Comparison of ENCODE assay signal across 8 cellular contexts in the genomic region with DNA sequence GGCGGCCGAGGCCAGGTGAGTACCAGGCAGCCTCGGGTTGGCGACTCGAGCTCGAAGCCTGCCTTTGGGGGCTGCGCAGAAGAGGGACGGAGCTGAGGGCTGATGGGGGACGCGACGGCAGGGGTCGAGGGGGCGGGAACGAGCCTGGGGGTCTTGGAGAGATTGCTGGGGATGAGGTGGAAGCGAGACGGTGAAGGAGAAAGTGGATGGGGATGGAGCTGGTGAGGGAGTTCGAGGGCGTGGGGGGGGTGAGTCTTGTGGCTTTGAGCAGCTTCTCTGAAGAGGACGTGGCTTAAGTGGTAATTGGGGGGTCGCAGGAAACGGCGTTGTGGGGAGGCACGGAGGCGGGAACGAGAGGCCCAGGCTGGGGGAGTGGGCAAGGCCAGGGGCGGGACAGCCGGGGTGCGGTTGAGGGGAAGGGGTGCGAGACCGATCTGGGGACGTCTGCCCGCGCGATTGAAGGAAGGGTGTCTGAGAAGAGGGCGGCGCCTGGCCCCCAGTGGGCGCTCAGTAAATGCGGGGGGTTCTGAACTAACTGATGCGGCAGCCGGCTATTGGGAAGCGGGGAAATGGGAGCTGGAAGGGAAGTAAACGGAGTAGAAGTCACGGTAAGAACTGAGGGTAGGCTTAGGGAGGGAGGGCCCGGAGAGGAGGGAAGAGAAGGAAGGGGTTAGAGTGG. TPM values are rescaled to one million over a fixed set of nuclear protein-coding genes. Genes with fewer than 3 reads are reported as not detected.
DNase-seq lines count a peak whose midpoint lies in the region; ATAC-seq and TF ChIP-seq lines count a peak whose summit lies in the region.

No MANE protein-coding gene starts in this region.

- no peaks in the 10 kb centered on the region for H3K27me3 Mint-ChIP-seq in activated naive CD8-positive, alpha-beta T cell treated with anti-CD3 and anti-CD28 coated beads, Interleukin-2, amount 10 ng/mL, durations not matched to agents 7 days and 5 days

- H3K9me2 ChIP-seq in hepatocyte (replicated peaks; ENCODE audit: insufficient read depth) = no peaks in the 10 kb centered on the region

- peak overlapping the region; percentile 97 for H3K4me2 ChIP-seq in hepatocyte

- H3K4me3 Mint-ChIP-seq in activated naive CD8-positive, alpha-beta T cell treated with anti-CD3 and anti-CD28 coated beads, Interleukin-2, amount 10 ng/mL, durations not matched to agents 7 days and 5 days = peak overlapping the region; percentile 99

- H3K4me1 Mint-ChIP-seq in activated naive CD8-positive, alpha-beta T cell treated with anti-CD3 and anti-CD28 coated beads, Interleukin-2, amount 10 ng/mL, durations not matched to agents 7 days and 5 days = peaks cover 44% of the 10 kb centered on the region

- TF ChIP-seq CTCF in hepatocyte (IDR thresholded peaks at IDR 0.05; ENCODE audit: poor library complexity) = no peak

- no peaks in the 10 kb centered on the region for H3K27me3 ChIP-seq in hepatocyte

- peaks cover 66% of the 10 kb centered on the region for H3K79me2 ChIP-seq in hepatocyte

- peaks cover 17% of the 10 kb centered on the region for H3K4me1 ChIP-seq in hepatocyte (ENCODE audit: insufficient read depth)

- H3K4me3 ChIP-seq in hepatocyte (peak overlapping the region; percentile 98), skin epidermis (peak overlapping the region; percentile 52 to 92 (median 75))

- no peaks in the 10 kb centered on the region for H3K9me3 ChIP-seq in hepatocyte (ENCODE audit: low read depth)

- H4K20me1 ChIP-seq in hepatocyte (ENCODE audit: insufficient read depth, poor library complexity, severe bottlenecking) = peaks cover 4% of the 10 kb centered on the region

- DNase-seq in SIG-M5 treated with dmso at 0.1 percent for 504 hours (lab: John Stamatoyannopoulos, UW; ENCODE audit: unreplicated experiment) (peak; percentile 64), SIG-M5 (lab: John Stamatoyannopoulos, UW) (no peak), RPMI7951 (ENCODE audit: low read depth) (peak; percentile 27), hepatocyte (ENCODE audit: low spot score) (peak; percentile 50)
- DNase-seq in activated naive CD8-positive, alpha-beta T cell treated with anti-CD3 and anti-CD28 coated beads, Interleukin-2, amount 10 ng/mL, durations not matched to agents 7 days and 5 days = peak; percentile 75

- ATAC-seq in activated naive CD8-positive, alpha-beta T cell treated with anti-CD3 and anti-CD28 coated beads, Interleukin-2, amount 10 ng/mL, durations not matched to agents 7 days and 5 days (ENCODE audit: low read depth) = peak; percentile 10
- ATAC-seq in GM18870 (IDR thresholded peaks at IDR 0.05; ENCODE audit: unreplicated experiment) (no peak), HG03457 (IDR thresholded peaks at IDR 0.05; ENCODE audit: unreplicated experiment) (no peak)

- peak overlapping the region; percentile 83 for H2AFZ ChIP-seq in hepatocyte

- no peaks in the 10 kb centered on the region for H3K9me3 Mint-ChIP-seq in activated naive CD8-positive, alpha-beta T cell treated with anti-CD3 and anti-CD28 coated beads, Interleukin-2, amount 10 ng/mL, durations not matched to agents 7 days and 5 days

- H3K36me3 Mint-ChIP-seq in activated naive CD8-positive, alpha-beta T cell treated with anti-CD3 and anti-CD28 coated beads, Interleukin-2, amount 10 ng/mL, durations not matched to agents 7 days and 5 days = peaks cover 24% of the 10 kb centered on the region

- POLR2A ChIA-PET in activated naive CD8-positive, alpha-beta T cell treated with anti-CD3 and anti-CD28 coated beads, Interleukin-2, amount 10 ng/mL, durations not matched to agents 7 days and 5 days (lab: Charles Lee) = interaction anchor here (0.6 to 4.3 kb wide), 15 partner anchors 9 to 207 kb away, joined by 3 to 64 read pairs (median 4); a partner anchor contains a TSS

- under 1% methylated on average over 34 of the region's 44 CpGs for WGBS in hepatocyte (ENCODE audit: low lambda C conversion rate, missing lambda C conversion rate)

- H3K27ac ChIP-seq in hepatocyte = peak overlapping the region; percentile 91
- peak overlapping the region; percentile 77 to 95 (median 90) for H3K27ac ChIP-seq in skin epidermis

- peak overlapping the region; percentile 98 for H3K27ac Mint-ChIP-seq in activated naive CD8-positive, alpha-beta T cell treated with anti-CD3 and anti-CD28 coated beads, Interleukin-2, amount 10 ng/mL, durations not matched to agents 7 days and 5 days

- H3K36me3 ChIP-seq in hepatocyte (replicated peaks; ENCODE audit: insufficient read depth, low read depth) = no peaks in the 10 kb centered on the region

RNA-seq across cellular contexts. Expression of a gene that starts 0.4 kb away (rescaled TPM):
- total RNA-seq in RPMI7951 (2014; rRNA removed; shearing (Covaris generic)) = 31.6 and 36.9 TPM in 2 replicates
- total RNA-seq in activated naive CD8-positive, alpha-beta T cell treated with anti-CD3 and anti-CD28 coated beads, Interleukin-2, amount 10 ng/mL, durations not matched to agents 7 days and 5 days = 100 to 1,000 TPM; 275 to 285 TPM
- total RNA-seq in hepatocyte = 29.1 and 32.4 TPM in 2 replicates
- polyA plus RNA-seq in hepatocyte = 29.3 and 29.9 TPM in 2 replicates

RNA-seq across cellular contexts. Expression of a gene that starts 0.7 kb away (rescaled TPM):
- 13.8 and 15.9 TPM in 2 replicates for total RNA-seq in RPMI7951 (2014; rRNA removed; shearing (Covaris generic))
- total RNA-seq in activated naive CD8-positive, alpha-beta T cell treated with anti-CD3 and anti-CD28 coated beads, Interleukin-2, amount 10 ng/mL, durations not matched to agents 7 days and 5 days = 10 to 100 TPM; 50.7 to 51.7 TPM
- 2.8 and 6.3 TPM in 2 replicates for total RNA-seq in hepatocyte
- polyA plus RNA-seq in hepatocyte = 5.5 and 8.5 TPM in 2 replicates

RNA-seq across cellular contexts. Expression of a gene that starts 49.4 kb away (rescaled TPM):
- 2.5 and 2.6 TPM in 2 replicates for total RNA-seq in RPMI7951 (2014; rRNA removed; shearing (Covaris generic))
- total RNA-seq in activated naive CD8-positive, alpha-beta T cell treated with anti-CD3 and anti-CD28 coated beads, Interleukin-2, amount 10 ng/mL, durations not matched to agents 7 days and 5 days = under 1 TPM; 0.42 to 0.68 TPM
- 9.3 and 17.6 TPM in 2 replicates for total RNA-seq in hepatocyte
- polyA plus RNA-seq in hepatocyte = 7.9 and 8.7 TPM in 2 replicates
